Comparison of ENCODE assay signal across 24 cellular contexts in the genomic region with DNA sequence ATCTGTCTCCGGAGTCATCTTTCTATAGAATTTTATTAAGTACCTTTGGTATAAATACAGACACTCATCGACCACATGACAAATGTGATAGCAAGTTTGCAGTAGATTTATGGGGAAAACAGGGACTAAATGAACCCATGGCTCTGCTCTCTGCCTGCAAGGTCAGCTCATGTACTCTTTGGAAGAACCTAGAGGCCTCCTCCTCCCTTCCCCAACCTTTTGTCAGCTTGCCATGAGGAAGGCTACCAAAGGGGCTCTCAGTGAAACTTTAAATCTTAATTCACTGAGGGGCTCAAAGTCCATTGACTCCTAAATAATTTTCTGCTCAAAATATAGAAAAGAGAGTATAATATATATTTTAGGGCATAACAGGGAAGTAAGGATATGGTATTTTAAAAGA.
"Had no signal": no experiment of that assay in that cellular context is flagged by ENCODE, and none has a peak within 500 bp of the region (broad histone marks: within the 10 kb centered on the region; RNA-seq: fewer than 3 reads in every experiment).

No MANE protein-coding gene starts in this region.

- H3K27ac Mint-ChIP-seq: activated CD4-positive, alpha-beta memory T cell treated with anti-CD3 and anti-CD28 coated beads, Interleukin-2, amount 10 ng/mL, durations not matched to agents 7 days and 5 days; activated CD4-positive, alpha-beta T cell treated with anti-CD3 and anti-CD28 coated beads for 36 hours; activated naive CD4-positive, alpha-beta T cell treated with anti-CD3 and anti-CD28 coated beads for 36 hours; activated naive CD8-positive, alpha-beta T cell treated with anti-CD3 and anti-CD28 coated beads for 36 hours; activated T-helper 17 cell treated with anti-CD3 and anti-CD28 coated beads, Interleukin-2, amount 50 U/mL, for 72 hours had no signal

- H3K27ac ChIP-seq: breast epithelium, KMS-11, VCaP had no signal

- H3K4me1 Mint-ChIP-seq: activated CD4-positive, alpha-beta memory T cell treated with anti-CD3 and anti-CD28 coated beads, Interleukin-2, amount 10 ng/mL, durations not matched to agents 7 days and 5 days; activated CD4-positive, alpha-beta T cell treated with anti-CD3 and anti-CD28 coated beads for 36 hours; activated naive CD8-positive, alpha-beta T cell treated with anti-CD3 and anti-CD28 coated beads for 36 hours; activated T-helper 17 cell treated with anti-CD3 and anti-CD28 coated beads, Interleukin-2, amount 50 U/mL, for 72 hours had no signal

- H3K27me3 Mint-ChIP-seq: activated CD4-positive, alpha-beta memory T cell treated with anti-CD3 and anti-CD28 coated beads, Interleukin-2, amount 10 ng/mL, durations not matched to agents 7 days and 5 days had no signal

- H3K9me3 Mint-ChIP-seq: activated CD4-positive, alpha-beta memory T cell treated with anti-CD3 and anti-CD28 coated beads, Interleukin-2, amount 10 ng/mL, durations not matched to agents 7 days and 5 days; activated naive CD4-positive, alpha-beta T cell treated with anti-CD3 and anti-CD28 coated beads for 36 hours; activated naive CD8-positive, alpha-beta T cell treated with anti-CD3 and anti-CD28 coated beads for 36 hours had no signal

- H3K4me3 Mint-ChIP-seq: activated CD4-positive, alpha-beta memory T cell treated with anti-CD3 and anti-CD28 coated beads, Interleukin-2, amount 10 ng/mL, durations not matched to agents 7 days and 5 days; activated CD4-positive, alpha-beta T cell treated with anti-CD3 and anti-CD28 coated beads for 36 hours; activated naive CD4-positive, alpha-beta T cell treated with anti-CD3 and anti-CD28 coated beads for 36 hours; activated naive CD8-positive, alpha-beta T cell treated with anti-CD3 and anti-CD28 coated beads for 36 hours; activated T-helper 17 cell treated with anti-CD3 and anti-CD28 coated beads, Interleukin-2, amount 50 U/mL, for 72 hours had no signal

- H3K4me3 ChIP-seq: breast epithelium had no signal

- H3K36me3 Mint-ChIP-seq: activated naive CD8-positive, alpha-beta T cell treated with anti-CD3 and anti-CD28 coated beads for 36 hours had no signal

- H3K4me1 ChIP-seq: breast epithelium had no signal

- H3K9me3 ChIP-seq: breast epithelium, SK-N-SH had no signal

- ATAC-seq: activated CD4-positive, alpha-beta T cell treated with anti-CD3 and anti-CD28 coated beads for 36 hours; activated T-helper 17 cell treated with anti-CD3 and anti-CD28 coated beads, Interleukin-2, amount 50 U/mL, for 72 hours; Right ventricle myocardium inferior had no signal

- DNase-seq: activated CD4-positive, alpha-beta memory T cell treated with anti-CD3 and anti-CD28 coated beads, Interleukin-2, amount 10 ng/mL, durations not matched to agents 7 days and 5 days; activated CD4-positive, alpha-beta T cell treated with anti-CD3 and anti-CD28 coated beads for 36 hours; activated CD4-positive, alpha-beta T cell treated with anti-CD3 and anti-CD28 coated beads, Interleukin-2, amount 50 U/mL, for 1 hour; activated gamma-delta T cell; activated naive CD4-positive, alpha-beta T cell treated with anti-CD3 and anti-CD28 coated beads for 36 hours; activated naive CD8-positive, alpha-beta T cell treated with anti-CD3 and anti-CD28 coated beads for 36 hours; activated T-cell treated with anti-CD3 and anti-CD28 coated beads for 4 hours; activated T-cell treated with anti-CD3 and anti-CD28 coated beads, Interleukin-2, amount 50 U/mL, for 48 hours; NCI-H1092; NCI-H1417; NCI-H2029; NCI-H2107; NCI-H2171 treated with DMSO at 0.1 percent for 48 hours; NCI-H226; NCI-H526 treated with DMSO at 0.1 percent for 48 hours; NCI-H82; RPMI8226; SK-N-SH; T-helper 1 cell had no signal

- H3K27me3 ChIP-seq: breast epithelium had no signal

- H3K9ac ChIP-seq: KMS-11, SK-N-SH had no signal

- H3K36me3 ChIP-seq: breast epithelium had no signal
